In genomic region chr9:114156658-114157421, GRCh38 we compare ENCODE assay signal across 8 cellular contexts. TPM values are rescaled to one million over a fixed set of nuclear protein-coding genes. Genes with fewer than 3 reads are reported as not detected.
A peak's percentile ranks its signal among the peaks of the same experiment; 100 is the strongest.
DNase-seq lines count a peak whose midpoint lies in the region; ATAC-seq, FAIRE-seq and TF ChIP-seq lines count a peak whose summit lies in the region.

No MANE protein-coding gene starts in this region.

- H3K27me3 ChIP-seq in Caco-2 (replicated peaks; ENCODE audit: control insufficient read depth, insufficient read depth, low read length) (no peaks in the 10 kb centered on the region), K562 (ENCODE audit: control insufficient read depth in 2 of 2, insufficient read depth in 2 of 2, low read length in 2 of 2) (peaks cover 3 to 56% of the 10 kb centered on the region in 2 experiments; a peak in 3 of 5 replicates), iPS-18a (ENCODE audit: control insufficient read depth, insufficient read depth, low read length) (peaks cover 50% of the 10 kb centered on the region), gastrocnemius medialis (peaks cover 12 to 17% (median 14%) of the 10 kb centered on the region in 3 donors)

- peaks cover 12% of the 10 kb centered on the region for H3K36me3 Mint-ChIP-seq in Caco-2 (ENCODE audit: insufficient read depth, unreplicated experiment)

- H3K4me1 ChIP-seq in Caco-2, result peaks cover 11% of the 10 kb centered on the region
- peaks cover 0 to 16% of the 10 kb centered on the region in 2 experiments; a peak in 2 of 5 replicates for H3K4me1 ChIP-seq in K562 (replicated peaks in 1 of 2; ENCODE audit: control insufficient read depth in 2 of 2, insufficient read depth in 2 of 2, low read length in 2 of 2)
- peaks cover 9% of the 10 kb centered on the region for H3K4me1 ChIP-seq in iPS-18a (ENCODE audit: control insufficient read depth, low read depth, low read length)
- H3K4me1 ChIP-seq in gastrocnemius medialis, result peaks cover 11 to 25% of the 10 kb centered on the region in 2 donors

- no peak for TF ChIP-seq RAD21 in K562 (CRISPR knock-in tag; conservative IDR thresholded peaks at IDR 0.05 in 1 of 2, IDR thresholded peaks at IDR 0.05 in 1 of 2)

- H3K4me1 Mint-ChIP-seq in Caco-2 (ENCODE audit: low read depth, unreplicated experiment), result peaks cover 13% of the 10 kb centered on the region

- no peaks in the 10 kb centered on the region for H3K9me3 Mint-ChIP-seq in Caco-2 (ENCODE audit: unreplicated experiment)

- no peak for TF ChIP-seq EP300 in K562 (IDR thresholded peaks at IDR 0.05; ENCODE audit: low read length)

- TF ChIP-seq CTCF in Caco-2 (IDR thresholded peaks at IDR 0.05; ENCODE audit: insufficient read depth in 1 of 2, low read depth in 1 of 2, low read length in 1 of 2, severe bottlenecking in 1 of 2, unreplicated experiment in 1 of 2) (no peak), K562 (IDR thresholded peaks at IDR 0.05 in 2 of 3, conservative IDR thresholded peaks at IDR 0.05 in 1 of 3; ENCODE audit: insufficient read depth in 2 of 3, low read depth in 1 of 3, low read length in 3 of 3) (no peak), gastrocnemius medialis (IDR thresholded peaks at IDR 0.05 in 4 of 5, conservative IDR thresholded peaks at IDR 0.05 in 1 of 5) (peak in 1 of 5 experiments; percentile 11), D721Med (IDR thresholded peaks at IDR 0.05; ENCODE audit: insufficient read depth, missing control alignments) (no peak)

- H3K27ac Mint-ChIP-seq in Caco-2 (ENCODE audit: unreplicated experiment), result peak overlapping the region; percentile 82

- CTCF ChIA-PET in Caco-2 (lab: Charles Lee) (interaction anchor here (0.8 to 1.2 kb wide), 2 partner anchors 49 to 74 kb away, joined by 3 read pairs; no protein-coding TSS in a partner anchor), K562 (lab: Yijun Ruan, JAX; ENCODE audit: low intra/inter-chr PET ratio) (interaction anchor here (1.0 kb wide), 1 partner anchor 134 kb away, joined by 3 read pairs; no protein-coding TSS in a partner anchor)

- no peak for TF ChIP-seq POLR2A in K562 (conservative IDR thresholded peaks at IDR 0.05)
- TF ChIP-seq POLR2A in gastrocnemius medialis (IDR thresholded peaks at IDR 0.05), result no peak

- no peak for FAIRE-seq in K562 (lab: Jason Lieb, UNC)
- no peak for FAIRE-seq in D721Med (lab: Jason Lieb, UNC)

- no peaks in the 10 kb centered on the region for H3K79me2 ChIP-seq in K562 (ENCODE audit: control insufficient read depth, insufficient read depth, low read length)

- no peak overlapping the region for H2AFZ ChIP-seq in K562 (ENCODE audit: low read depth, low read length)

- peak in 1 of 2 experiments; percentile 43 for DNase-seq in Caco-2
- DNase-seq in NCI-H82 treated with DMSO at 0.1 percent for 48 hours (lab: John Stamatoyannopoulos, UW; ENCODE audit: unreplicated experiment), result peak; percentile 13
- DNase-seq in K562 (ENCODE audit: extremely low read depth in 1 of 4, low spot score in 3 of 4), result no peak
- peak in 1 of 2 donors; percentile 26 for DNase-seq in gastrocnemius medialis
- DNase-seq in NCI-H187 (lab: John Stamatoyannopoulos, UW), result no peak
- DNase-seq in D721Med (ENCODE audit: insufficient read length, low spot score), result no peak

- BruUV-seq in Caco-2 (replicated peaks; lab: Mats Ljungman, UMichigan) (no TSS peak), K562 (replicated peaks; lab: Mats Ljungman, UMichigan) (no TSS peak)

- intact Hi-C loops in Caco-2 (cut with micrococcal nuclease; ENCODE audit: unreplicated experiment) (loop anchor here (1.0 kb wide), 1 partner anchor 44 kb away; no protein-coding TSS in a partner anchor), K562 (cut with micrococcal nuclease) (loop anchor here (5.0 kb wide), 2 partner anchors 50 to 105 kb away; no protein-coding TSS in a partner anchor), gastrocnemius medialis (cut with DNase I; ENCODE audit: low total_unique reads) (no loop called here)

- no peak overlapping the region for H3K4me2 ChIP-seq in K562 (ENCODE audit: insufficient read depth, low read length)

- WGBS in K562 (ENCODE audit: insufficient coverage, low coverage, missing lambda C conversion rate), result 14% methylated on average over 19 of the region's 31 CpGs

- H3K9me3 ChIP-seq in Caco-2 (no peaks in the 10 kb centered on the region), K562 (replicated peaks; ENCODE audit: control insufficient read depth, insufficient read depth, low read depth, low read length) (no peaks in the 10 kb centered on the region), iPS-18a (ENCODE audit: control insufficient read depth, low read depth, low read length) (no peaks in the 10 kb centered on the region), gastrocnemius medialis (no peaks in the 10 kb centered on the region)

- in situ Hi-C loops in K562 (cut with MboI) (loop anchor here (10.0 kb wide), 1 partner anchor 128 kb away; no protein-coding TSS in a partner anchor), gastrocnemius medialis (cut with MboI; ENCODE audit: low sequenced_read_pairs in 4 of 4) (loop anchor here in 1 of 4 donors (10.0 kb wide), 1 partner anchor 128 kb away; no protein-coding TSS in a partner anchor)

- H3K4me3 Mint-ChIP-seq in Caco-2 (ENCODE audit: unreplicated experiment), result peak overlapping the region; percentile 78

- peak; percentile 35; the same call in 1 of the 3 replicates for ATAC-seq in K562
- ATAC-seq in gastrocnemius medialis, result peak; percentile 24 to 29
- ATAC-seq in HG03097 (IDR thresholded peaks at IDR 0.05; ENCODE audit: low FRiP score, unreplicated experiment), result no peak

- H3K27ac ChIP-seq in K562 (ENCODE audit: extremely low read depth, low read depth, low read length) (no peak overlapping the region), iPS-18a (ENCODE audit: low read length) (no peak overlapping the region), gastrocnemius medialis (peak overlapping the region; percentile 56 to 71 (median 64))

- H3K4me3 ChIP-seq in Caco-2 (ENCODE audit: low read depth, low read length) (peak overlapping the region; percentile 81), K562 (no peak overlapping the region), iPS-18a (ENCODE audit: low read length) (peak overlapping the region; percentile 71), gastrocnemius medialis (peak overlapping the region; percentile 48 to 68 (median 62))

- H3K27me3 Mint-ChIP-seq in Caco-2 (ENCODE audit: insufficient read depth, unreplicated experiment), result no peaks in the 10 kb centered on the region

- H3K36me3 ChIP-seq in Caco-2 (ENCODE audit: control insufficient read depth, insufficient read depth, low read length) (no peaks in the 10 kb centered on the region), K562 (ENCODE audit: control insufficient read depth, insufficient read depth, low read length) (no peaks in the 10 kb centered on the region), iPS-18a (ENCODE audit: control insufficient read depth, low read depth, low read length) (no peaks in the 10 kb centered on the region), gastrocnemius medialis (no peaks in the 10 kb centered on the region)

- no peak overlapping the region for H3K9ac ChIP-seq in K562 (ENCODE audit: insufficient read depth in 1 of 2, low read depth in 2 of 2, low read length in 2 of 2)
- peak overlapping the region; percentile 25 for H3K9ac ChIP-seq in iPS-18a (ENCODE audit: low read length)

- POLR2A ChIA-PET in Caco-2 (lab: Charles Lee) (interaction anchor here (0.6 kb wide), 1 partner anchor 34 kb away, joined by 3 read pairs; no protein-coding TSS in a partner anchor), K562 (lab: Yijun Ruan, JAX) (interaction anchor here (0.6 kb wide), 1 partner anchor 60 kb away, joined by 4 read pairs; no protein-coding TSS in a partner anchor)

- no peaks in the 10 kb centered on the region for H3K9me1 ChIP-seq in K562 (ENCODE audit: control insufficient read depth, insufficient read depth, low read length)

- peaks cover 4% of the 10 kb centered on the region; the same call in 1 of the 2 replicates for H4K20me1 ChIP-seq in K562 (replicated peaks; ENCODE audit: control insufficient read depth, insufficient read depth, low read length)

RNA-seq across cellular contexts. Expression of gene COL27A1, which starts 1.5 kb away (rescaled TPM):
- total RNA-seq in Caco-2 (2022) (31.1 and 41.3 TPM in 2 replicates), K562 (2014; rRNA removed) (0.08 TPM in 1 of 2 replicates, not detected in the other), K562 (2014; rRNA removed; fragmentation: Illumina TruSeq; extraction: Trizol) (not detected in 2 replicates), K562 (2015; rRNA removed; fragmentation: Illumina TruSeq; extraction: Trizol) (not detected in 2 replicates), K562 (2021) (0.07 and 0.16 TPM in 2 replicates), gastrocnemius medialis (1 to 10 TPM in 2 of 4 donors, under 1 TPM in 2; 0.42 to 1.4 (median 0.95) TPM)
- not detected in 2 replicates for total RNA-seq in K562 (2011; cell fraction: chromatin; rRNA removed; ENCODE audit: low replicate concordance)
- total RNA-seq in K562 (2011; cell fraction: nucleolus; rRNA removed), result not detected in 2 replicates
- not detected in 2 replicates for total RNA-seq in K562 (2011; cell fraction: nucleoplasm; rRNA removed)
- polyA plus RNA-seq in K562 (2011; rRNA removed) (not detected in 2 replicates), K562 (2014; fragmentation: Illumina TruSeq; extraction: Trizol) (not detected in 2 replicates), K562 (2014; fragmentation: Nextera tagmentation; extraction: Ambion mirVana) (not detected), K562 (2014; rRNA removed) (0.07 TPM in 1 of 2 replicates, not detected in the other)
- polyA plus RNA-seq in K562 (2011; cell fraction: cytosol; rRNA removed), result not detected in 2 replicates
- polyA plus RNA-seq in K562 (2011; cell fraction: nucleus; rRNA removed), result 0.04 TPM in 1 of 2 replicates, not detected in the other
- polyA plus RNA-seq in K562 (2012), result not detected in 2 replicates
- polyA minus RNA-seq in K562 (2011; rRNA and poly(A)+ RNA removed), result not detected in 2 replicates
- not detected in 2 replicates for polyA minus RNA-seq in K562 (2011; cell fraction: cytosol; rRNA and poly(A)+ RNA removed)
- polyA minus RNA-seq in K562 (2011; cell fraction: nucleus; rRNA and poly(A)+ RNA removed), result 0.13 TPM in 1 of 2 replicates, not detected in the other

RNA-seq across cellular contexts. Expression of gene KIF12, which starts 57.7 kb away (rescaled TPM):
- total RNA-seq in Caco-2 (2022) (54.6 and 55.0 TPM in 2 replicates), K562 (2014; rRNA removed) (not detected in 2 replicates), K562 (2014; rRNA removed; fragmentation: Illumina TruSeq; extraction: Trizol) (not detected in 2 replicates), K562 (2015; rRNA removed; fragmentation: Illumina TruSeq; extraction: Trizol) (not detected in 2 replicates), K562 (2021) (not detected in 2 replicates), gastrocnemius medialis (not detected)
- not detected in 2 replicates for total RNA-seq in K562 (2011; cell fraction: chromatin; rRNA removed; ENCODE audit: low replicate concordance)
- total RNA-seq in K562 (2011; cell fraction: nucleolus; rRNA removed), result not detected in 2 replicates
- not detected in 2 replicates for total RNA-seq in K562 (2011; cell fraction: nucleoplasm; rRNA removed)
- polyA plus RNA-seq in K562 (2011; rRNA removed) (not detected in 2 replicates), K562 (2014; fragmentation: Illumina TruSeq; extraction: Trizol) (not detected in 2 replicates), K562 (2014; fragmentation: Nextera tagmentation; extraction: Ambion mirVana) (not detected), K562 (2014; rRNA removed) (not detected in 2 replicates)
- not detected in 2 replicates for polyA plus RNA-seq in K562 (2011; cell fraction: cytosol; rRNA removed)
- not detected in 2 replicates for polyA plus RNA-seq in K562 (2011; cell fraction: nucleus; rRNA removed)
- polyA plus RNA-seq in K562 (2012), result 0.06 TPM in 1 of 2 replicates, not detected in the other
- not detected in 2 replicates for polyA minus RNA-seq in K562 (2011; rRNA and poly(A)+ RNA removed)
- polyA minus RNA-seq in K562 (2011; cell fraction: cytosol; rRNA and poly(A)+ RNA removed), result not detected in 2 replicates
- not detected in 2 replicates for polyA minus RNA-seq in K562 (2011; cell fraction: nucleus; rRNA and poly(A)+ RNA removed)

Comparison
In these comparisons a context has a peak if more than half of its experiments do, and no peak if none do; other contexts are left out.
1. H3K27ac ChIP-seq: peak in gastrocnemius medialis (4 of 4); none in K562 (single experiment) and iPS-18a (single experiment).
2. RNA of gene COL27A1, which starts 1.5 kb away (total RNA-seq): 31.1 to 41.3 TPM in Caco-2; 0.42 to 1.4 TPM in gastrocnemius medialis and 0.07 to 0.16 TPM in K562; every median in the first group is over 10 times any median in the second.
3. RNA of gene KIF12, which starts 57.7 kb away (total RNA-seq): 54.6 to 55.0 TPM in Caco-2; not detected in K562 and not detected in gastrocnemius medialis; every median in the first group is over 10 times any median in the second.